ENCODE assay signal across 1 cellular context in the genomic region with DNA sequence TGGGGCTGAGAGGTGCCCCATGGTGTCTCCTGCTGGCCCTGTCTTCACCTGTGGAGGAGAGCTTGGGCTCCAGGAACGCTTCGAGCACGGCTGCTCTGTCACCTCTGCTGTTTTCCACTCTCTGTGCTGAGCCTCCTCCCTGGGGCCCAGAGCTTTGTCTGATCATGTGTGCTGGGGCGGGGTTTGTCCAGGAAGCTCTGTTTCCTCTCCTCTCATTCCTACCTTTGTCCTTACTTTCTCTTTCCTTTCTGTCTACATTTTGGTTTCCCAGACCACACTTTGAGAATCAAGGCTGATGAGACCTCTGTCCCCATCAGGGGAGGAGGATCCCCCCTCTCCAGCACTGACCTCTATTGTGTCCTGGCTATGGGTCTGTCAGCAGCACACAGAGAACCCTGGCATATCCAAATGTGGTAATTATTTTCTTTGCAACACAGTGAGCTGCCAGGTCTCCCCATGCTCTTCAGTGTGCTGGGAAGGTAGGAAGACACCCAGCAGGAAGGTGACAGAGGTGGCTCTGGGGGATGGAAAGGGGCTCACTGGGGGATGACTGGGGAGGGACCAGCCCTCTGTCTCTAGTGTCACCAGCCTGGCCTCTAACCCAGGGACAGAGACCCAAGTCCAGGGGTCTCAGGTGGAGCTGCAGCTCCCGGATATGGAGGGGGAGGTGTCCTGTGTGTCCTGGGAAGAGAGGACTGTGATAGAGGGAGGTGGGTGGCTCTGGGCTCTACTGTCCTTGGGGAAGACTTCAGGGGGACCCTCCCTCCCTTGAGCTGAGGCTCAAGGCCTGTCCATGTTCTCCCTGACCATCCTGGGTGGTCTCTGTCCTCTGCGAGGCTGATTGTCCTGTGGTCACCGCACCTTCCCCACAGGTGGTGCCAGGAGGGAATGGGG.
A peak's percentile ranks its signal among the peaks of the same experiment; 100 is the strongest.
TF ChIP-seq lines count a peak whose summit lies in the region.

A gene (minus strand): TSS at position 128 of the 894 bp plus-strand sequence. CDS start 107 bp downstream, at position 21.

TF ChIP-seq in HepG2, 621 proteins besides CTCF, POLR2A, EP300 and RAD21 (continued from another document and continues in another):
- TF ChIP-seq, protein P1, sequence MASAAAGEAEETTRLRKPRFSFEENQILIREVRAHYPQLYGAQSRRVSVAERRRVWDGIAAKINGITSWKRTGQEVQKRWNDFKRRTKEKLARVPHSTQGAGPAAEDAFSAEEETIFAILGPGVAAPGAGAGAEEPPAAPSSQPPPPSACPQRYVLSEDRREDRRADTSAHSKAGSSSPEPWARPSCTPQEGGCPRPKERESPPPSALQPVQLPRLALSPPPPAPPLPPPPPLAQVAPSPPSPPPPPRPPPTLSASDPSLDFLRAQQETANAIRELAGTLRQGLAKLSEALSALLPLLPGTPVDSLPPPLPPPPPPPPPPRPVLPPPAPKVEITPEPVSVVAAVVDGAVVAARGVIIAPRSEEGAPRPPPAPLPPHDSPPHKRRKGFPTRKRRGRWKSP (CRISPR knock-in tag; IDR thresholded peaks at IDR 0.05) = no peak
- no peak for TF ChIP-seq SMAD3 (CRISPR knock-in tag; IDR thresholded peaks at IDR 0.05)
- TF ChIP-seq JUNB (CRISPR knock-in tag; IDR thresholded peaks at IDR 0.05; ENCODE audit: borderline replicate concordance) = no peak
- no peak; the same call in 1 of the 2 replicates for TF ChIP-seq CBX5 (CRISPR knock-in tag; IDR thresholded peaks at IDR 0.05; ENCODE audit: borderline replicate concordance)
- TF ChIP-seq, protein P2, sequence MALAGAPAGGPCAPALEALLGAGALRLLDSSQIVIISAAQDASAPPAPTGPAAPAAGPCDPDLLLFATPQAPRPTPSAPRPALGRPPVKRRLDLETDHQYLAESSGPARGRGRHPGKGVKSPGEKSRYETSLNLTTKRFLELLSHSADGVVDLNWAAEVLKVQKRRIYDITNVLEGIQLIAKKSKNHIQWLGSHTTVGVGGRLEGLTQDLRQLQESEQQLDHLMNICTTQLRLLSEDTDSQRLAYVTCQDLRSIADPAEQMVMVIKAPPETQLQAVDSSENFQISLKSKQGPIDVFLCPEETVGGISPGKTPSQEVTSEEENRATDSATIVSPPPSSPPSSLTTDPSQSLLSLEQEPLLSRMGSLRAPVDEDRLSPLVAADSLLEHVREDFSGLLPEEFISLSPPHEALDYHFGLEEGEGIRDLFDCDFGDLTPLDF (CRISPR knock-in tag; IDR thresholded peaks at IDR 0.05) = no peak
- no peak for TF ChIP-seq SMARCE1 (IDR thresholded peaks at IDR 0.05; ENCODE audit: borderline replicate concordance)
- TF ChIP-seq ZNF251 (CRISPR knock-in tag; IDR thresholded peaks at IDR 0.05) = no peak
- no peak; the same call in 1 of the 2 replicates for TF ChIP-seq NR2C2 (CRISPR knock-in tag; IDR thresholded peaks at IDR 0.05; ENCODE audit: borderline replicate concordance)
- no peak for TF ChIP-seq KLF16 (CRISPR knock-in tag; IDR thresholded peaks at IDR 0.05)
- TF ChIP-seq, protein P3, sequence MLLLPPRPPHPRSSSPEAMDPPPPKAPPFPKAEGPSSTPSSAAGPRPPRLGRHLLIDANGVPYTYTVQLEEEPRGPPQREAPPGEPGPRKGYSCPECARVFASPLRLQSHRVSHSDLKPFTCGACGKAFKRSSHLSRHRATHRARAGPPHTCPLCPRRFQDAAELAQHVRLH (CRISPR knock-in tag; IDR thresholded peaks at IDR 0.05; ENCODE audit: borderline replicate concordance, low read depth) = no peak
- TF ChIP-seq NFRKB (IDR thresholded peaks at IDR 0.05) = no peak
- no peak for TF ChIP-seq ZEB1 (IDR thresholded peaks at IDR 0.05; ENCODE audit: insufficient replicate concordance, low read depth)
- TF ChIP-seq, protein P4, sequence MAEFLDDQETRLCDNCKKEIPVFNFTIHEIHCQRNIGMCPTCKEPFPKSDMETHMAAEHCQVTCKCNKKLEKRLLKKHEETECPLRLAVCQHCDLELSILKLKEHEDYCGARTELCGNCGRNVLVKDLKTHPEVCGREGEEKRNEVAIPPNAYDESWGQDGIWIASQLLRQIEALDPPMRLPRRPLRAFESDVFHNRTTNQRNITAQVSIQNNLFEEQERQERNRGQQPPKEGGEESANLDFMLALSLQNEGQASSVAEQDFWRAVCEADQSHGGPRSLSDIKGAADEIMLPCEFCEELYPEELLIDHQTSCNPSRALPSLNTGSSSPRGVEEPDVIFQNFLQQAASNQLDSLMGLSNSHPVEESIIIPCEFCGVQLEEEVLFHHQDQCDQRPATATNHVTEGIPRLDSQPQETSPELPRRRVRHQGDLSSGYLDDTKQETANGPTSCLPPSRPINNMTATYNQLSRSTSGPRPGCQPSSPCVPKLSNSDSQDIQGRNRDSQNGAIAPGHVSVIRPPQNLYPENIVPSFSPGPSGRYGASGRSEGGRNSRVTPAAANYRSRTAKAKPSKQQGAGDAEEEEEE (CRISPR knock-in tag; IDR thresholded peaks at IDR 0.05; ENCODE audit: borderline replicate concordance) = no peak
- TF ChIP-seq TSC22D2 (CRISPR knock-in tag; IDR thresholded peaks at IDR 0.05; ENCODE audit: borderline replicate concordance) = no peak
- no peak for TF ChIP-seq MYNN (CRISPR knock-in tag; IDR thresholded peaks at IDR 0.05; ENCODE audit: low read depth)
- TF ChIP-seq ZMYM2 (CRISPR knock-in tag; IDR thresholded peaks at IDR 0.05) = no peak
- TF ChIP-seq SP1 (IDR thresholded peaks at IDR 0.05) = no peak
- TF ChIP-seq SP1 (CRISPR knock-in tag; IDR thresholded peaks at IDR 0.05) = no peak
- TF ChIP-seq SRSF4 (IDR thresholded peaks at IDR 0.05; ENCODE audit: low read depth, low read length, poor library complexity, severe bottlenecking) = no peak
- TF ChIP-seq ZNF83 (CRISPR knock-in tag; IDR thresholded peaks at IDR 0.05; ENCODE audit: borderline replicate concordance) = no peak; the same call in 1 of the 2 replicates
- TF ChIP-seq, protein P5, sequence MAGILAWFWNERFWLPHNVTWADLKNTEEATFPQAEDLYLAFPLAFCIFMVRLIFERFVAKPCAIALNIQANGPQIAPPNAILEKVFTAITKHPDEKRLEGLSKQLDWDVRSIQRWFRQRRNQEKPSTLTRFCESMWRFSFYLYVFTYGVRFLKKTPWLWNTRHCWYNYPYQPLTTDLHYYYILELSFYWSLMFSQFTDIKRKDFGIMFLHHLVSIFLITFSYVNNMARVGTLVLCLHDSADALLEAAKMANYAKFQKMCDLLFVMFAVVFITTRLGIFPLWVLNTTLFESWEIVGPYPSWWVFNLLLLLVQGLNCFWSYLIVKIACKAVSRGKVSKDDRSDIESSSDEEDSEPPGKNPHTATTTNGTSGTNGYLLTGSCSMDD (CRISPR knock-in tag; IDR thresholded peaks at IDR 0.05) = no peak
- TF ChIP-seq ZNF713 (CRISPR knock-in tag; IDR thresholded peaks at IDR 0.05) = 0 out of 2 replicates have a peak, but pooled peaks have one; percentile 51
- no peak for TF ChIP-seq ZNF260 (CRISPR knock-in tag; IDR thresholded peaks at IDR 0.05; ENCODE audit: borderline replicate concordance, low read depth)
- TF ChIP-seq, protein P6, sequence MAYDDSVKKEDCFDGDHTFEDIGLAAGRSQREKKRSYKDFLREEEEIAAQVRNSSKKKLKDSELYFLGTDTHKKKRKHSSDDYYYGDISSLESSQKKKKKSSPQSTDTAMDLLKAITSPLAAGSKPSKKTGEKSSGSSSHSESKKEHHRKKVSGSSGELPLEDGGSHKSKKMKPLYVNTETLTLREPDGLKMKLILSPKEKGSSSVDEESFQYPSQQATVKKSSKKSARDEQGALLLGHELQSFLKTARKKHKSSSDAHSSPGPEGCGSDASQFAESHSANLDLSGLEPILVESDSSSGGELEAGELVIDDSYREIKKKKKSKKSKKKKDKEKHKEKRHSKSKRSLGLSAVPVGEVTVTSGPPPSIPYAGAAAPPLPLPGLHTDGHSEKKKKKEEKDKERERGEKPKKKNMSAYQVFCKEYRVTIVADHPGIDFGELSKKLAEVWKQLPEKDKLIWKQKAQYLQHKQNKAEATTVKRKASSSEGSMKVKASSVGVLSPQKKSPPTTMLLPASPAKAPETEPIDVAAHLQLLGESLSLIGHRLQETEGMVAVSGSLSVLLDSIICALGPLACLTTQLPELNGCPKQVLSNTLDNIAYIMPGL (CRISPR knock-in tag; IDR thresholded peaks at IDR 0.05; ENCODE audit: borderline replicate concordance in 1 of 2, low read depth in 1 of 2) = 0 out of 4 replicates have a peak, but pooled peaks of 1 of the 2 experiments have one; percentile 10
- TF ChIP-seq, protein P7, sequence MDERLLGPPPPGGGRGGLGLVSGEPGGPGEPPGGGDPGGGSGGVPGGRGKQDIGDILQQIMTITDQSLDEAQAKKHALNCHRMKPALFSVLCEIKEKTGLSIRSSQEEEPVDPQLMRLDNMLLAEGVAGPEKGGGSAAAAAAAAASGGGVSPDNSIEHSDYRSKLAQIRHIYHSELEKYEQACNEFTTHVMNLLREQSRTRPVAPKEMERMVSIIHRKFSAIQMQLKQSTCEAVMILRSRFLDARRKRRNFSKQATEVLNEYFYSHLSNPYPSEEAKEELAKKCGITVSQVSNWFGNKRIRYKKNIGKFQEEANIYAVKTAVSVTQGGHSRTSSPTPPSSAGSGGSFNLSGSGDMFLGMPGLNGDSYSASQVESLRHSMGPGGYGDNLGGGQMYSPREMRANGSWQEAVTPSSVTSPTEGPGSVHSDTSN (CRISPR knock-in tag; IDR thresholded peaks at IDR 0.05) = no peak
- TF ChIP-seq ZNF460 (CRISPR knock-in tag; IDR thresholded peaks at IDR 0.05; ENCODE audit: borderline replicate concordance) = no peak
- no peak; the same call in 1 of the 2 replicates for TF ChIP-seq ZNF547 (CRISPR knock-in tag; IDR thresholded peaks at IDR 0.05)
- no peak for TF ChIP-seq MYC (CRISPR knock-in tag; IDR thresholded peaks at IDR 0.05; ENCODE audit: borderline replicate concordance)
- TF ChIP-seq ELF1 (CRISPR knock-in tag; IDR thresholded peaks at IDR 0.05) = no peak; the same call in 1 of the 2 replicates
- no peak for TF ChIP-seq ZSCAN21 (CRISPR knock-in tag; IDR thresholded peaks at IDR 0.05; ENCODE audit: borderline replicate concordance)
- no peak for TF ChIP-seq JDP2 (CRISPR knock-in tag; IDR thresholded peaks at IDR 0.05; ENCODE audit: borderline replicate concordance)
- TF ChIP-seq NFKBIZ (CRISPR knock-in tag; IDR thresholded peaks at IDR 0.05) = no peak
- TF ChIP-seq NBN (conservative IDR thresholded peaks at IDR 0.05) = no peak
- peak; percentile 23; the same call in 1 of the 2 replicates for TF ChIP-seq GABPB1 (CRISPR knock-in tag; IDR thresholded peaks at IDR 0.05)
- no peak for TF ChIP-seq HOXD1 (CRISPR knock-in tag; IDR thresholded peaks at IDR 0.05)
- TF ChIP-seq POLR2AphosphoS5 (IDR thresholded peaks at IDR 0.05; ENCODE audit: low read depth, low read length) = peak; percentile 86
- no peak for TF ChIP-seq GPN1 (CRISPR knock-in tag; IDR thresholded peaks at IDR 0.05; ENCODE audit: borderline replicate concordance)
- no peak for TF ChIP-seq ZNF546 (CRISPR knock-in tag; conservative IDR thresholded peaks at IDR 0.05)
- peak; percentile 22; the same call in 1 of the 2 replicates for TF ChIP-seq YEATS2 (CRISPR knock-in tag; IDR thresholded peaks at IDR 0.05; ENCODE audit: borderline replicate concordance)
- no peak for TF ChIP-seq CBX2 (IDR thresholded peaks at IDR 0.05; ENCODE audit: low read depth, low read length)
- TF ChIP-seq CBX2 (CRISPR knock-in tag; IDR thresholded peaks at IDR 0.05; ENCODE audit: low read depth) = no peak
- no peak for TF ChIP-seq BRCA1 (CRISPR knock-in tag; IDR thresholded peaks at IDR 0.05)
- TF ChIP-seq CEBPB (IDR thresholded peaks at IDR 0.05; ENCODE audit: borderline replicate concordance, low read depth, low read length) = no peak
- peak; percentile 25; the same call in 1 of the 2 replicates for TF ChIP-seq MEIS1 (CRISPR knock-in tag; IDR thresholded peaks at IDR 0.05; ENCODE audit: borderline replicate concordance)
- TF ChIP-seq FOXK2 (IDR thresholded peaks at IDR 0.05) = no peak
- TF ChIP-seq, protein P8, sequence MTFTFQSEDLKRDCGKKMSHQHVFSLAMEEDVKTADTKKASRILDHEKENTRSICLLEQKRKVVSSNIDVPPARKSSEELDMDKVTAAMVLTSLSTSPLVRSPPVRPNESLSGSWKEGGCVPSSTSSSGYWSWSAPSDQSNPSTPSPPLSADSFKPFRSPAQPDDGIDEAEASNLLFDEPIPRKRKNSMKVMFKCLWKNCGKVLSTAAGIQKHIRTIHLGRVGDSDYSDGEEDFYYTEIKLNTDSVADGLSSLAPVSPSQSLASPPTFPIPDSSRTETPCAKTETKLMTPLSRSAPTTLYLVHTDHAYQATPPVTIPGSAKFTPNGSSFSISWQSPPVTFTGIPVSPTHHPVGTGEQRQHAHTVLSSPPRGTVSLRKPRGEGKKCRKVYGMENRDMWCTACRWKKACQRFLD (CRISPR knock-in tag; IDR thresholded peaks at IDR 0.05; ENCODE audit: borderline replicate concordance) = 0 out of 2 replicates have a peak, but pooled peaks have one; percentile 37
- peak; percentile 69; the same call in 1 of the 2 replicates for TF ChIP-seq DR1 (CRISPR knock-in tag; IDR thresholded peaks at IDR 0.05)
- no peak for TF ChIP-seq ZFP37 (CRISPR knock-in tag; IDR thresholded peaks at IDR 0.05; ENCODE audit: borderline replicate concordance)
- no peak; the same call in 1 of the 2 replicates for TF ChIP-seq ZNF143 (CRISPR knock-in tag; IDR thresholded peaks at IDR 0.05)
- TF ChIP-seq REPIN1 (CRISPR knock-in tag; IDR thresholded peaks at IDR 0.05; ENCODE audit: borderline replicate concordance, low read depth) = 0 out of 2 replicates have a peak, but pooled peaks have one; percentile 26
- TF ChIP-seq ZNF383 (CRISPR knock-in tag; IDR thresholded peaks at IDR 0.05; ENCODE audit: borderline replicate concordance) = peak; percentile 71; the same call in 1 of the 2 replicates
- no peak for TF ChIP-seq RFX3 (CRISPR knock-in tag; IDR thresholded peaks at IDR 0.05)
- peak; percentile 12; the same call in 1 of the 2 replicates for TF ChIP-seq SMC3 (IDR thresholded peaks at IDR 0.05; ENCODE audit: low read length)
- no peak; the same call in 1 of the 2 replicates for TF ChIP-seq ZFX (CRISPR knock-in tag; IDR thresholded peaks at IDR 0.05; ENCODE audit: low read depth)
- no peak for TF ChIP-seq RFX1 (IDR thresholded peaks at IDR 0.05)
- TF ChIP-seq SMYD3 (CRISPR knock-in tag; IDR thresholded peaks at IDR 0.05) = 0 out of 2 replicates have a peak, but pooled peaks have one; percentile 25
- TF ChIP-seq ZNF12 (CRISPR knock-in tag; IDR thresholded peaks at IDR 0.05) = no peak
- TF ChIP-seq ARNTL (CRISPR knock-in tag; IDR thresholded peaks at IDR 0.05) = peak; percentile 47; the same call in 1 of the 2 replicates
- TF ChIP-seq HOXA9 (CRISPR knock-in tag; IDR thresholded peaks at IDR 0.05; ENCODE audit: borderline replicate concordance) = no peak
- no peak for TF ChIP-seq ZNF484 (CRISPR knock-in tag; IDR thresholded peaks at IDR 0.05; ENCODE audit: borderline replicate concordance, low read depth)
- TF ChIP-seq FOXJ3 (CRISPR knock-in tag; IDR thresholded peaks at IDR 0.05; ENCODE audit: borderline replicate concordance) = no peak
- 0 out of 2 replicates have a peak, but pooled peaks have one; percentile 16 for TF ChIP-seq FOXO1 (CRISPR knock-in tag; IDR thresholded peaks at IDR 0.05)
